8 cellular contexts compared by ENCODE assay signal in genomic region chr17:18248300-18248731, GRCh38. TPM values are rescaled to one million over a fixed set of nuclear protein-coding genes. Genes with fewer than 3 reads are reported as not detected.
A peak's percentile ranks its signal among the peaks of the same experiment; 100 is the strongest.
DNase-seq lines count a peak whose midpoint lies in the region; ATAC-seq and FAIRE-seq lines count a peak whose summit lies in the region.

No MANE protein-coding gene starts in this region.

- H3K79me2 ChIP-seq in trophoblast cell (ENCODE audit: control insufficient read depth, insufficient read depth, low read length, poor library complexity), result no peaks in the 10 kb centered on the region

- H3K9ac ChIP-seq in trophoblast cell (ENCODE audit: low read length), result no peak overlapping the region

- H2AFZ ChIP-seq in trophoblast cell (ENCODE audit: insufficient read depth, low read length, poor library complexity), result no peak overlapping the region

- no peak overlapping the region for H3K4me2 ChIP-seq in trophoblast cell (ENCODE audit: low read length)

- intact Hi-C loops in aorta (cut with DNase I), result no loop called here

- H3K36me3 ChIP-seq in SJCRH30 (peaks cover 90% of the 10 kb centered on the region), trophoblast cell (ENCODE audit: control insufficient read depth in 1 of 2, insufficient read depth in 2 of 2, low read length in 2 of 2) (peaks cover 84 to 85% of the 10 kb centered on the region in 2 experiments), aorta (ENCODE audit: control insufficient read depth in 1 of 2, insufficient read depth in 2 of 2, low read length in 1 of 2) (peaks cover 0 to 12% of the 10 kb centered on the region in 2 donors)

- no peak overlapping the region for H2BK120ac ChIP-seq in trophoblast cell (ENCODE audit: insufficient read depth, low read length, poor library complexity)

- ATAC-seq in aorta (ENCODE audit: low FRiP score) (peak; percentile 70), HG02759 (IDR thresholded peaks at IDR 0.05; ENCODE audit: unreplicated experiment) (no peak)

- no peaks in the 10 kb centered on the region for H3K4me1 ChIP-seq in SJCRH30
- H3K4me1 ChIP-seq in trophoblast cell (ENCODE audit: control insufficient read depth in 1 of 2, insufficient read depth in 2 of 2, low read length in 2 of 2), result no peaks in the 10 kb centered on the region
- no peaks in the 10 kb centered on the region for H3K4me1 ChIP-seq in aorta (ENCODE audit: control insufficient read depth in 1 of 2, insufficient read depth in 2 of 2, low read length in 2 of 2)

- no peak overlapping the region for H2AK5ac ChIP-seq in trophoblast cell (ENCODE audit: low read length)

- H3K27me3 ChIP-seq in SJCRH30 (no peaks in the 10 kb centered on the region), trophoblast cell (ENCODE audit: insufficient read depth, low read length) (no peaks in the 10 kb centered on the region), aorta (ENCODE audit: control insufficient read depth in 1 of 2, insufficient read depth in 2 of 2, low read length in 1 of 2) (no peaks in the 10 kb centered on the region)

- no peak overlapping the region for H4K8ac ChIP-seq in trophoblast cell (ENCODE audit: low read depth, low read length)

- H3K27ac ChIP-seq in SJCRH30 (no peak overlapping the region), trophoblast cell (ENCODE audit: low read depth, low read length) (no peak overlapping the region), aorta (ENCODE audit: low read depth in 1 of 2, low read length in 2 of 2) (no peak overlapping the region)

- H3K79me1 ChIP-seq in trophoblast cell (ENCODE audit: low read length), result no peaks in the 10 kb centered on the region

- H3K9me3 ChIP-seq in SJCRH30 (replicated peaks) (no peaks in the 10 kb centered on the region), trophoblast cell (ENCODE audit: insufficient read depth, low read depth, low read length) (no peaks in the 10 kb centered on the region), aorta (ENCODE audit: control insufficient read depth, low read length) (no peaks in the 10 kb centered on the region)

- no peak overlapping the region for H2BK12ac ChIP-seq in trophoblast cell (ENCODE audit: low read length)

- H3K4me3 ChIP-seq in SJCRH30 (no peak overlapping the region), trophoblast cell (ENCODE audit: low read depth, low read length) (no peak overlapping the region), aorta (ENCODE audit: low read length in 2 of 2) (no peak overlapping the region)

- no peak overlapping the region for H3K14ac ChIP-seq in trophoblast cell (ENCODE audit: low read length)

- DNase-seq in DMS53 (lab: John Stamatoyannopoulos, UW), result peak; percentile 83
- peak; percentile 55 for DNase-seq in LHCN-M2 (ENCODE audit: low read depth)
- DNase-seq in SJCRH30, result peak; percentile 89 to 97
- DNase-seq in activated naive CD4-positive, alpha-beta T cell treated with Interleukin-2 at 50 U/mL for 16 hours, result peak; percentile 61
- DNase-seq in frontal cortex (ENCODE audit: low spot score in 2 of 2), result peak; percentile 87 to 92
- peak; percentile 45 to 83 for DNase-seq in trophoblast cell
- no peak for DNase-seq in aorta

- H3K23ac ChIP-seq in trophoblast cell (ENCODE audit: low read length), result no peak overlapping the region

- H4K12ac ChIP-seq in trophoblast cell (ENCODE audit: low read depth, low read length), result no peak overlapping the region

- no peak overlapping the region for H2BK5ac ChIP-seq in trophoblast cell (ENCODE audit: low read depth, low read length, poor library complexity)

- no peak overlapping the region for H3K18ac ChIP-seq in trophoblast cell (ENCODE audit: low read length)

- FAIRE-seq in frontal cortex (lab: Jason Lieb, UNC), result no peak

- no peak overlapping the region for H3K4ac ChIP-seq in trophoblast cell (ENCODE audit: low read depth, low read length)

- WGBS in trophoblast cell (ENCODE audit: extremely low coverage, insufficient coverage, insufficient read length), result no CpG with 5 or more reads among the region's 9 CpGs
- 10 to 17% methylated on average over 9 of the region's 9 CpGs for WGBS in aorta, 2 donors

- no peak overlapping the region for H4K91ac ChIP-seq in trophoblast cell (ENCODE audit: low read depth, low read length)

RNA-seq across cellular contexts. Expression of gene FLII, which starts 10.2 kb away (rescaled TPM):
- 284 and 286 TPM in 2 replicates for total RNA-seq in LHCN-M2 (2014; rRNA removed)
- polyA plus RNA-seq in LHCN-M2 (2012), result 342 TPM
- total RNA-seq in SJCRH30 (2014; rRNA removed; shearing (Covaris generic)), result 270 and 288 TPM in 2 replicates
- total RNA-seq in frontal cortex, result 68.9 TPM
- polyA plus RNA-seq in trophoblast cell (2013), result 170 and 174 TPM in 2 replicates
- total RNA-seq in aorta, result 100 to 1,000 TPM; 250 to 299 TPM
- polyA plus RNA-seq in aorta, result 100 to 1,000 TPM in 1 of 2 donors, 10 to 100 TPM in 1; 87.5 to 355 TPM

RNA-seq across cellular contexts. Expression of gene MIEF2, which starts 12.1 kb away (rescaled TPM):
- 9.4 and 9.6 TPM in 2 replicates for total RNA-seq in LHCN-M2 (2014; rRNA removed)
- 8.4 TPM for polyA plus RNA-seq in LHCN-M2 (2012)
- total RNA-seq in SJCRH30 (2014; rRNA removed; shearing (Covaris generic)), result 17.5 and 18.4 TPM in 2 replicates
- 34.2 TPM for total RNA-seq in frontal cortex
- 5.1 and 5.3 TPM in 2 replicates for polyA plus RNA-seq in trophoblast cell (2013)
- 10 to 100 TPM; 11.1 to 13.1 TPM for total RNA-seq in aorta
- polyA plus RNA-seq in aorta, result 1 to 10 TPM; 2.4 to 7.5 TPM

RNA-seq across cellular contexts. Expression of gene LLGL1, which starts 22.9 kb away (rescaled TPM):
- total RNA-seq in LHCN-M2 (2014; rRNA removed), result 53.3 and 53.7 TPM in 2 replicates
- 26.6 TPM for polyA plus RNA-seq in LHCN-M2 (2012)
- total RNA-seq in SJCRH30 (2014; rRNA removed; shearing (Covaris generic)), result 75.0 and 78.3 TPM in 2 replicates
- 30.2 TPM for total RNA-seq in frontal cortex
- polyA plus RNA-seq in trophoblast cell (2013), result 21.5 and 21.7 TPM in 2 replicates
- total RNA-seq in aorta, result 10 to 100 TPM; 14.1 to 18.9 TPM
- 10 to 100 TPM in 1 of 2 donors, 1 to 10 TPM in 1; 4.0 to 12.7 TPM for polyA plus RNA-seq in aorta

Comparison
In these comparisons a context has a peak if more than half of its experiments do, and no peak if none do; other contexts are left out.
1. DNase-seq: peak in DMS53 (single experiment), LHCN-M2 (single experiment), SJCRH30 (2 of 2), activated naive CD4-positive, alpha-beta T cell treated with Interleukin-2 at 50 U/mL for 16 hours (single experiment), frontal cortex (2 of 2) and trophoblast cell (2 of 2); none in aorta (0 of 2).